Comparison of ENCODE assay signal across 8 cellular contexts in genomic region chr12:121538699-121539061, GRCh38. TPM values are rescaled to one million over a fixed set of nuclear protein-coding genes. Genes with fewer than 3 reads are reported as not detected.
DNase-seq lines count a peak whose midpoint lies in the region; ATAC-seq and TF ChIP-seq lines count a peak whose summit lies in the region.

No MANE protein-coding gene starts in this region.

- peaks cover 40% of the 10 kb centered on the region for H3K4me1 Mint-ChIP-seq in activated CD4-positive, alpha-beta T cell treated with anti-CD3 and anti-CD28 coated beads, Interleukin-2, amount 10 ng/mL, durations not matched to agents 7 days and 5 days

- peak overlapping the region; percentile 51 to 89 (median 70) for H3K9ac ChIP-seq in skeletal muscle tissue (ENCODE audit: low read depth in 1 of 3, low read length in 3 of 3)

- POLR2A ChIA-PET in activated CD4-positive, alpha-beta T cell treated with anti-CD3 and anti-CD28 coated beads, Interleukin-2, amount 10 ng/mL, durations not matched to agents 7 days and 5 days (lab: Charles Lee), result no interaction called here

- H3K4me3 Mint-ChIP-seq in activated CD4-positive, alpha-beta T cell treated with anti-CD3 and anti-CD28 coated beads, Interleukin-2, amount 10 ng/mL, durations not matched to agents 7 days and 5 days, result peak overlapping the region; percentile 76

- no peak for TF ChIP-seq POLR2A in esophagus muscularis mucosa (IDR thresholded peaks at IDR 0.05; ENCODE audit: low read depth)

- H3K4me1 ChIP-seq in esophagus muscularis mucosa (peaks cover 30 to 42% (median 35%) of the 10 kb centered on the region in 4 donors), skeletal muscle tissue (ENCODE audit: control insufficient read depth in 3 of 3, insufficient read depth in 3 of 3, low read length in 3 of 3) (peaks cover 29 to 37% (median 29%) of the 10 kb centered on the region in 3 donors)

- TF ChIP-seq CTCF in esophagus muscularis mucosa (IDR thresholded peaks at IDR 0.05), result no peak

- H3K4me3 ChIP-seq in esophagus muscularis mucosa (peak overlapping the region in 2 of 4 donors; percentile 77 to 90), skeletal muscle tissue (ENCODE audit: low read length in 3 of 3) (peak overlapping the region in 2 of 3 donors; percentile 35 to 71)

- no peaks in the 10 kb centered on the region for H3K27me3 ChIP-seq in esophagus muscularis mucosa
- no peaks in the 10 kb centered on the region for H3K27me3 ChIP-seq in skeletal muscle tissue (ENCODE audit: control insufficient read depth in 3 of 3, insufficient read depth in 3 of 3, low read length in 3 of 3)

- no peaks in the 10 kb centered on the region for H3K9me3 Mint-ChIP-seq in activated CD4-positive, alpha-beta T cell treated with anti-CD3 and anti-CD28 coated beads, Interleukin-2, amount 10 ng/mL, durations not matched to agents 7 days and 5 days

- DNase-seq in activated CD4-positive, alpha-beta T cell treated with anti-CD3 and anti-CD28 coated beads, Interleukin-2, amount 10 ng/mL, durations not matched to agents 7 days and 5 days, result no peak
- no peak for DNase-seq in activated CD4-positive, alpha-beta T cell treated with anti-CD3 and anti-CD28 coated beads for 4 hours
- DNase-seq in NCI-H526 treated with DMSO at 0.1 percent for 48 hours (lab: John Stamatoyannopoulos, UW) (peak; percentile 1), esophagus muscularis mucosa (ENCODE audit: extremely low spot score) (no peak), Right ventricle myocardium inferior (ENCODE audit: missing footprints) (no peak)
- no peak for DNase-seq in activated effector memory CD4-positive, alpha-beta T cell treated with Interleukin-2 at 50 U/mL for 16 hours

- no peak for TF ChIP-seq EP300 in esophagus muscularis mucosa (IDR thresholded peaks at IDR 0.05)

- no peaks in the 10 kb centered on the region for H3K27me3 Mint-ChIP-seq in activated CD4-positive, alpha-beta T cell treated with anti-CD3 and anti-CD28 coated beads, Interleukin-2, amount 10 ng/mL, durations not matched to agents 7 days and 5 days

- peak overlapping the region in 3 of 4 donors; percentile 88 to 97 (median 96) for H3K27ac ChIP-seq in esophagus muscularis mucosa (replicated peaks in 1 of 4)
- peak overlapping the region; percentile 64 for H3K27ac ChIP-seq in skeletal muscle tissue (ENCODE audit: low read depth, low read length)

- 58% methylated on average over 5 of the region's 5 CpGs for WGBS in esophagus muscularis mucosa

- no peaks in the 10 kb centered on the region for H3K9me3 ChIP-seq in esophagus muscularis mucosa
- H3K9me3 ChIP-seq in skeletal muscle tissue (ENCODE audit: control insufficient read depth in 3 of 3, low read length in 3 of 3), result no peaks in the 10 kb centered on the region

- H3K36me3 ChIP-seq in esophagus muscularis mucosa, result peaks cover 0 to 3% (median 0%) of the 10 kb centered on the region in 4 donors
- H3K36me3 ChIP-seq in skeletal muscle tissue (ENCODE audit: control insufficient read depth in 3 of 3, insufficient read depth in 3 of 3, low read length in 3 of 3), result peaks cover 1 to 4% (median 3%) of the 10 kb centered on the region in 3 donors

- CTCF ChIA-PET in activated CD4-positive, alpha-beta T cell treated with anti-CD3 and anti-CD28 coated beads, Interleukin-2, amount 10 ng/mL, durations not matched to agents 7 days and 5 days (lab: Charles Lee), result interaction anchor here (0.8 to 1.1 kb wide), 2 partner anchors 121 to 124 kb away, joined by 3 read pairs; no protein-coding TSS in a partner anchor

- intact Hi-C loops in esophagus muscularis mucosa (cut with DNase I), result loop anchor here (5.0 kb wide), 1 partner anchor 34 kb away; no protein-coding TSS in a partner anchor
- intact Hi-C loops in Right ventricle myocardium inferior (cut with DNase I), result loop anchor here (5.0 kb wide), 1 partner anchor 44 kb away; the partner anchor contains the start of gene KDM2B

- ATAC-seq in HG03175 (IDR thresholded peaks at IDR 0.05; ENCODE audit: unreplicated experiment), result no peak
- ATAC-seq in Right ventricle myocardium inferior, result no peak

- H3K36me3 Mint-ChIP-seq in activated CD4-positive, alpha-beta T cell treated with anti-CD3 and anti-CD28 coated beads, Interleukin-2, amount 10 ng/mL, durations not matched to agents 7 days and 5 days (ENCODE audit: low read depth), result peaks cover 11% of the 10 kb centered on the region

- peak overlapping the region; percentile 68 for H3K27ac Mint-ChIP-seq in activated CD4-positive, alpha-beta T cell treated with anti-CD3 and anti-CD28 coated beads, Interleukin-2, amount 10 ng/mL, durations not matched to agents 7 days and 5 days

RNA-seq across cellular contexts. Expression of gene KDM2B, which starts 42.1 kb away (rescaled TPM):
- 10 to 100 TPM; 66.2 to 72.7 TPM for total RNA-seq in activated CD4-positive, alpha-beta T cell treated with anti-CD3 and anti-CD28 coated beads, Interleukin-2, amount 10 ng/mL, durations not matched to agents 7 days and 5 days
- 10 to 100 TPM; 13.6 to 23.5 (median 20.0) TPM for total RNA-seq in esophagus muscularis mucosa
- total RNA-seq in skeletal muscle tissue, result 28.7 TPM
- total RNA-seq in Right ventricle myocardium inferior, result 13.1 TPM
